Comparison of ENCODE assay signal across 19 cellular contexts in genomic region chr4:92814677-92815076, GRCh38.
DNase-seq lines count a peak whose midpoint lies in the region; FAIRE-seq and TF ChIP-seq lines count a peak whose summit lies in the region.
"Had no signal": no experiment of that assay in that cellular context is flagged by ENCODE, and none has a peak within 500 bp of the region (broad histone marks: within the 10 kb centered on the region; RNA-seq: fewer than 3 reads in every experiment).

No MANE protein-coding gene starts in this region.

- no peaks in the 10 kb centered on the region for H3K36me3 ChIP-seq in endodermal cell (ENCODE audit: control insufficient read depth, insufficient read depth, low read length)
- H3K36me3 ChIP-seq in GM23248 (ENCODE audit: low read depth): no peaks in the 10 kb centered on the region

- H3K27me3 Mint-ChIP-seq in endodermal cell (ENCODE audit: insufficient read depth): no peaks in the 10 kb centered on the region
- H3K27me3 Mint-ChIP-seq in neural crest cell (ENCODE audit: low read depth): no peaks in the 10 kb centered on the region
- H3K27me3 Mint-ChIP-seq: CD4-positive, alpha-beta T cell had no signal

- no peaks in the 10 kb centered on the region for H3K9me2 ChIP-seq in GM23248 (ENCODE audit: insufficient read depth)

- H3K27ac Mint-ChIP-seq in endodermal cell (no peak overlapping the region), neural crest cell (ENCODE audit: unreplicated experiment) (peak overlapping the region; percentile 50)
- H3K27ac Mint-ChIP-seq: CD4-positive, alpha-beta T cell; HFFc6 had no signal

- H3K79me2 ChIP-seq in GM23248 (ENCODE audit: insufficient read depth): no peaks in the 10 kb centered on the region

- H3K27me3 ChIP-seq in endodermal cell (ENCODE audit: control insufficient read depth, insufficient read depth, low read length, poor library complexity, severe bottlenecking): no peaks in the 10 kb centered on the region
- H3K27me3 ChIP-seq in GM23248 (replicated peaks; ENCODE audit: insufficient read depth): no peaks in the 10 kb centered on the region

- H3K4me3 Mint-ChIP-seq in endodermal cell (no peak overlapping the region), neural crest cell (no peak overlapping the region)
- H3K4me3 Mint-ChIP-seq: CD4-positive, alpha-beta T cell; HFFc6 had no signal

- H3K9ac ChIP-seq in endodermal cell (ENCODE audit: extremely low read depth, low read length, poor library complexity, severe bottlenecking): no peak overlapping the region
- H3K9ac ChIP-seq in GM23248: no peak overlapping the region

- peak; percentile 4 for DNase-seq in NCI-H82 (lab: John Stamatoyannopoulos, UW)
- DNase-seq in NCI-H82 treated with DMSO at 0.1 percent for 48 hours (lab: John Stamatoyannopoulos, UW; ENCODE audit: unreplicated experiment): no peak
- DNase-seq in endodermal cell: no peak
- no peak for DNase-seq in neural crest cell (ENCODE audit: low read depth, low spot score)
- DNase-seq in GM03348 (ENCODE audit: low spot score): no peak
- DNase-seq in GM12892 (ENCODE audit: insufficient read length): no peak
- DNase-seq in GM23248: no peak
- DNase-seq: AML-193; Caco-2; CD4-positive, alpha-beta T cell; GOT3; H7; HFFc6 had no signal

- WGBS in endodermal cell (ENCODE audit: insufficient coverage in 1 of 2, insufficient read length in 1 of 2), 2 experiments: 93 to 100% methylated on average over 1 of the region's 1 CpG
- WGBS in GM23248 (ENCODE audit: low coverage in 1 of 2, low lambda C conversion rate in 2 of 2, missing lambda C conversion rate in 2 of 2), 2 experiments: 73% methylated on average over 1 of the region's 1 CpG

- no peak overlapping the region for H3K4me2 ChIP-seq in GM23248 (ENCODE audit: unreplicated experiment)
- H3K4me2 ChIP-seq: A549 had no signal

- H3K27ac ChIP-seq in endodermal cell (ENCODE audit: low read depth, low read length) (no peak overlapping the region), GM23248 (no peak overlapping the region)
- H3K27ac ChIP-seq: 22Rv1, A549, C4-2B, HL-60 had no signal

- H3K9me3 Mint-ChIP-seq in endodermal cell (no peaks in the 10 kb centered on the region), neural crest cell (no peaks in the 10 kb centered on the region)
- H3K9me3 Mint-ChIP-seq: CD4-positive, alpha-beta T cell; HFFc6 had no signal

- no peaks in the 10 kb centered on the region for H4K20me1 ChIP-seq in GM23248 (ENCODE audit: insufficient read depth)

- no peaks in the 10 kb centered on the region for H3F3A ChIP-seq in GM23248 (ENCODE audit: insufficient read depth)

- H3K9me3 ChIP-seq in endodermal cell (ENCODE audit: control insufficient read depth, low read length): no peaks in the 10 kb centered on the region
- H3K9me3 ChIP-seq in GM23248 (ENCODE audit: low read depth): no peaks in the 10 kb centered on the region
- H3K9me3 ChIP-seq: A549, Caco-2 had no signal

- TF ChIP-seq CTCF in endodermal cell (conservative IDR thresholded peaks at IDR 0.05): peak; percentile 44
- no peak for TF ChIP-seq CTCF in neural crest cell (conservative IDR thresholded peaks at IDR 0.05)

- in situ Hi-C loops in GM23248 (cut with MboI): no loop called here

- H3K4me3 ChIP-seq in endodermal cell (ENCODE audit: low read length) (no peak overlapping the region), GM23248 (no peak overlapping the region)
- H3K4me3 ChIP-seq: A549 had no signal

- TF ChIP-seq POLR2A in GM12892 (IDR thresholded peaks at IDR 0.05; ENCODE audit: low read depth, low read length): no peak

- H3K36me3 Mint-ChIP-seq in endodermal cell (ENCODE audit: low read depth) (no peaks in the 10 kb centered on the region), neural crest cell (ENCODE audit: low read depth) (no peaks in the 10 kb centered on the region)

- H3K4me1 ChIP-seq in endodermal cell (ENCODE audit: control insufficient read depth, insufficient read depth, low read length): no peaks in the 10 kb centered on the region
- no peaks in the 10 kb centered on the region for H3K4me1 ChIP-seq in GM23248 (ENCODE audit: insufficient read depth)
- H3K4me1 ChIP-seq: A549, Caco-2 had no signal

- H3K4me1 Mint-ChIP-seq in endodermal cell (no peaks in the 10 kb centered on the region), neural crest cell (peaks cover 6% of the 10 kb centered on the region)

- H2AFZ ChIP-seq in GM23248: no peak overlapping the region

- FAIRE-seq in GM12892 (lab: Jason Lieb, UNC): no peak
- FAIRE-seq: A549, D721Med, G401.6 had no signal
